8 cellular contexts compared by ENCODE assay signal in genomic region chr1:202810615-202811295, GRCh38. TPM values are rescaled to one million over a fixed set of nuclear protein-coding genes. Genes with fewer than 3 reads are reported as not detected.
A peak's percentile ranks its signal among the peaks of the same experiment; 100 is the strongest.
DNase-seq lines count a peak whose midpoint lies in the region; ATAC-seq and TF ChIP-seq lines count a peak whose summit lies in the region.

Gene PCAT6 (plus strand): TSS chr1:202810954.

- intact Hi-C loops in spleen (cut with DNase I; ENCODE audit: low total_unique reads) = no loop called here

- TF ChIP-seq POLR2A in spleen (IDR thresholded peaks at IDR 0.05) = peak in 2 of 3 donors; percentile 28 to 32

- in situ Hi-C loops in ACHN (cut with HindIII; ENCODE audit: low pct_ligation_motif_present, low pct_unique_long_range_greater_than_20kb, low sequenced_read_pairs) = no loop called here

- H3K4me3 ChIP-seq in spleen = peak within 1 kb of the TSS; percentile 76 to 93 (median 86)

- H3K4me1 ChIP-seq in spleen = peaks cover 5 to 46% (median 37%) of the 10 kb centered on the region in 6 donors

- peak in 3 of 11 experiments; percentile 4 to 20 (median 14) for TF ChIP-seq CTCF in spleen (IDR thresholded peaks at IDR 0.05 in 8 of 11, conservative IDR thresholded peaks at IDR 0.05 in 3 of 11)

- ATAC-seq in GM18870 (IDR thresholded peaks at IDR 0.05; ENCODE audit: unreplicated experiment) (peak; percentile 49), HG03135 (IDR thresholded peaks at IDR 0.05; ENCODE audit: unreplicated experiment) (peak; percentile 75)

- peaks cover 0 to 3% (median 0%) of the 10 kb centered on the region in 7 donors for H3K27me3 ChIP-seq in spleen (replicated peaks in 1 of 7)

- H3K27ac ChIP-seq in spleen = peak within 1 kb of the TSS; percentile 71 to 93 (median 88)

- no peaks in the 10 kb centered on the region for H3K9me3 ChIP-seq in spleen

- 0 to 1% (median 0%) methylated on average over 34 to 53 of the region's 53 CpGs for WGBS in spleen, 5 donors

- no peaks in the 10 kb centered on the region for H3K36me3 ChIP-seq in spleen

- peak; percentile 96 for DNase-seq in ACHN
- peak; percentile 92 for DNase-seq in NCI-H2227 treated with DMSO at 0.1 percent for 48 hours (lab: John Stamatoyannopoulos, UW)
- peak; percentile 60 to 76 (median 73) for DNase-seq in activated CD4-positive, CD25-positive, alpha-beta regulatory T cell (lab: John Stamatoyannopoulos, UW)
- DNase-seq in central memory CD4-positive, alpha-beta T cell = peak; percentile 81
- peak; percentile 97 for DNase-seq in iris pigment epithelial cell (ENCODE audit: low read depth)
- DNase-seq in spleen = peak; percentile 98

RNA-seq across cellular contexts. Expression of gene PCAT6, which starts in this region (rescaled TPM):
- total RNA-seq in spleen = 1 to 10 TPM in 1 of 7 donors, under 1 TPM in 3, not detected in 3; 0.81 to 1.3 (median 0.84) TPM
- 1 to 10 TPM; 1.3 to 2.4 (median 1.6) TPM for polyA plus RNA-seq in spleen

Comparison
In these comparisons a context has a peak if more than half of its experiments do, and no peak if none do; other contexts are left out.
1. Peak in every context shown above with its lines: DNase-seq, ATAC-seq, H3K4me3 ChIP-seq and H3K27ac ChIP-seq.